Comparison of ENCODE assay signal across 19 cellular contexts in the genomic region with DNA sequence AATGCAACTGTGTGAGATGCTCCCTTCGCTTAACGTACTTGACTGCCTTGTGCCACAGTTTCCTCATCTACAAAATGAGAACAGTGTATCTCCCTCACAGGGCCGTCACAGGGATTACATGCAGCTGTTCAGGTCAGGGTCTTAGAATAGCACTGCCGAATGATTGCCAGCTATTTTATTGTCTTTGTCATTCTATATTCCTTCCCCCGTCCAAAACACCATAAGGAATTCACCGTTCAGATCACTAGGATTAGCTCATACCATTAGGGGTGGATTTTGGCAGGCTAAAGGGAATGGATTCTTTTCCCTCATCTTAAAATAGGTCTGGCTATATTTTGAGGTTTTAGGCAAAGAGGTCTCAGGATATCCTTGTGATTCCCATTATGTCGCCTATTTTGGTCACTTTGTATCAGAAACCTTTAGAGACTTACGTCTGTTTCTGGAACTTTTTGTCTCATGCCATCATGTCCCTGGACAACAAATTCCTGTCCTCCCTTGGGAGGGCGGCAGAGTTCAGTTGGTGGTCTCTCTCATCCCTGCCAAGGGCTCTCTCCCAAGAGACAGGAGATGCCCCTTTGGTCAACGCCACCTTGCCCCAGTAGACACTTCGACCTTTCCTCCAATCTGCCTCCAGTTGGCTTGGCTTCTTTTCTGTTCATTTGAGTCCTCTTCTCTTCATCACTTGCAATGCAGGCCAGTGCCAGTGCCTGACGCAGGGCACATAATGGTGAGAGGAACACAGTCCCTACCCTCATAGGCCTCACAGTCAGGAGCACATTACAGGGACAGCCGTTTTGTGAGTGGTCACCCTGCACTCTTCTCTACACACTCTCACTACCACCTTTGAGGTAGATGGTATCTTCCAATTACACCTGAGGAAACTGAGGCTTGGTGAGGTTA.
A peak's percentile ranks its signal among the peaks of the same experiment; 100 is the strongest.
DNase-seq lines count a peak whose midpoint lies in the region; ATAC-seq, FAIRE-seq and TF ChIP-seq lines count a peak whose summit lies in the region.
"Had no signal": no experiment of that assay in that cellular context is flagged by ENCODE, and none has a peak within 500 bp of the region (broad histone marks: within the 10 kb centered on the region; RNA-seq: fewer than 3 reads in every experiment).

No MANE protein-coding gene starts in this region.

- H3K9me3 ChIP-seq in Loucy (ENCODE audit: insufficient read depth, low read depth, low read length) (no peaks in the 10 kb centered on the region), right atrium auricular region (no peaks in the 10 kb centered on the region), small intestine (ENCODE audit: control insufficient read depth, low read depth) (no peaks in the 10 kb centered on the region)
- H3K9me3 ChIP-seq: stomach had no signal

- H4K20me1 ChIP-seq in Loucy (ENCODE audit: insufficient read depth, low read length, poor library complexity, severe bottlenecking): no peaks in the 10 kb centered on the region

- H3K27ac Mint-ChIP-seq in activated B cell treated with CpG ODN at 0.5 μM for 24 hours: peak overlapping the region; percentile 59
- H3K27ac Mint-ChIP-seq: activated CD4-positive, alpha-beta T cell treated with anti-CD3 and anti-CD28 coated beads, Interleukin-2, amount 10 ng/mL, durations not matched to agents 24 days and 14 days; GM23338; memory B cell; neural progenitor cell had no signal

- H3K79me2 ChIP-seq in Loucy (ENCODE audit: insufficient read depth, low read length): no peaks in the 10 kb centered on the region

- H3K4me1 ChIP-seq in Loucy (ENCODE audit: insufficient read depth, low read length, poor library complexity, severe bottlenecking): peaks cover 36% of the 10 kb centered on the region
- H3K4me1 ChIP-seq in right atrium auricular region: no peaks in the 10 kb centered on the region
- peaks cover 0 to 4% of the 10 kb centered on the region in 2 donors for H3K4me1 ChIP-seq in small intestine (ENCODE audit: control insufficient read depth in 2 of 2, insufficient read depth in 1 of 2, low read depth in 1 of 2, low read length in 1 of 2)
- H3K4me1 ChIP-seq: neural progenitor cell had no signal

- no peak overlapping the region for H3K4me2 ChIP-seq in Loucy (ENCODE audit: low read depth, low read length, poor library complexity, severe bottlenecking)
- H3K4me2 ChIP-seq: GM23338, neural progenitor cell had no signal

- H3K27ac ChIP-seq in right atrium auricular region: peak overlapping the region; percentile 29 to 55
- H3K27ac ChIP-seq in small intestine (ENCODE audit: low read depth in 1 of 2, low read length in 1 of 2): peak overlapping the region in 1 of 2 donors; percentile 1
- H3K27ac ChIP-seq: neural progenitor cell, SK-N-MC had no signal

- peak; percentile 13; the same call in 1 of the 2 replicates for TF ChIP-seq CTCF in Loucy (conservative IDR thresholded peaks at IDR 0.05; ENCODE audit: low read length)
- TF ChIP-seq CTCF in activated B cell treated with CpG ODN at 0.5 μM for 24 hours (IDR thresholded peaks at IDR 0.05): no peak
- TF ChIP-seq CTCF in right atrium auricular region (IDR thresholded peaks at IDR 0.05): no peak

- no peak for FAIRE-seq in small intestine (lab: Jason Lieb, UNC)

- no peaks in the 10 kb centered on the region for H3K9me2 ChIP-seq in Loucy (replicated peaks; ENCODE audit: low read depth, low read length)

- no peak overlapping the region for H3K4me3 Mint-ChIP-seq in activated B cell treated with CpG ODN at 0.5 μM for 24 hours
- H3K4me3 Mint-ChIP-seq: activated CD4-positive, alpha-beta T cell treated with anti-CD3 and anti-CD28 coated beads, Interleukin-2, amount 10 ng/mL, durations not matched to agents 24 days and 14 days; GM23338; memory B cell; neural progenitor cell had no signal

- ATAC-seq in activated B cell treated with CpG ODN at 0.5 μM for 24 hours (ENCODE audit: low read depth): no peak
- ATAC-seq in left lobe of liver: no peak
- ATAC-seq in HG03520 (IDR thresholded peaks at IDR 0.05; ENCODE audit: unreplicated experiment): no peak
- ATAC-seq: GM23338 had no signal

- no peak overlapping the region for H3K4me3 ChIP-seq in Loucy (ENCODE audit: low read length, poor library complexity, severe bottlenecking)
- H3K4me3 ChIP-seq in right atrium auricular region: no peak overlapping the region
- H3K4me3 ChIP-seq in skeletal muscle cell (ENCODE audit: low read depth, low read length): no peak overlapping the region
- H3K4me3 ChIP-seq in small intestine (ENCODE audit: low read depth in 1 of 2, low read length in 2 of 2): no peak overlapping the region
- H3K4me3 ChIP-seq: GM23338, neural progenitor cell, SK-N-MC, stomach had no signal

- WGBS in small intestine, 3 donors: 84 to 94% (median 94%) methylated on average over 13 of the region's 13 CpGs

- CTCF ChIA-PET in activated B cell treated with CpG ODN at 0.5 μM for 24 hours (lab: Charles Lee): interaction anchor here (1.5 kb wide), 1 partner anchor 96 kb away, joined by 4 read pairs; no protein-coding TSS in a partner anchor

- POLR2A ChIA-PET in activated B cell treated with CpG ODN at 0.5 μM for 24 hours (lab: Charles Lee): no interaction called here

- peaks cover 92% of the 10 kb centered on the region for H3K36me3 Mint-ChIP-seq in activated B cell treated with CpG ODN at 0.5 μM for 24 hours (ENCODE audit: low read depth)

- no peaks in the 10 kb centered on the region for H3K27me3 Mint-ChIP-seq in activated B cell treated with CpG ODN at 0.5 μM for 24 hours
- H3K27me3 Mint-ChIP-seq: activated CD4-positive, alpha-beta T cell treated with anti-CD3 and anti-CD28 coated beads, Interleukin-2, amount 10 ng/mL, durations not matched to agents 24 days and 14 days; memory B cell had no signal

- no peaks in the 10 kb centered on the region for H3F3A ChIP-seq in Loucy (ENCODE audit: low read depth)

- H3K27me3 ChIP-seq in Loucy (ENCODE audit: insufficient read depth, low read length, poor library complexity, severe bottlenecking) (no peaks in the 10 kb centered on the region), right atrium auricular region (no peaks in the 10 kb centered on the region), small intestine (ENCODE audit: control insufficient read depth in 2 of 2, insufficient read depth in 2 of 2, low read length in 2 of 2) (no peaks in the 10 kb centered on the region)
- H3K27me3 ChIP-seq: neural progenitor cell, stomach had no signal

- no peak for DNase-seq in activated B cell treated with CpG ODN at 0.5 μM for 24 hours
- no peak for DNase-seq in right atrium auricular region (ENCODE audit: low spot score)
- peak; percentile 60 for DNase-seq in skeletal muscle cell (ENCODE audit: low read depth)
- DNase-seq in left lobe of liver (ENCODE audit: low spot score): no peak
- DNase-seq in small intestine: no peak
- no peak for DNase-seq in iPS-NIHi7 (ENCODE audit: extremely low spot score)
- DNase-seq: activated CD4-positive, alpha-beta T cell treated with anti-CD3 and anti-CD28 coated beads, Interleukin-2, amount 10 ng/mL, durations not matched to agents 24 days and 14 days; activated naive CD4-positive, alpha-beta T cell treated with anti-CD3 and anti-CD28 coated beads, Interleukin-2, amount 50 U/mL, for 16 hours; activated T-cell treated with anti-CD3 and anti-CD28 coated beads for 4 hours; NCI-H1417 treated with DMSO at 0.1 percent for 48 hours; NCI-H748 treated with DMSO at 0.1 percent for 48 hours; right cardiac atrium; stomach had no signal

- H3K9me3 Mint-ChIP-seq in activated B cell treated with CpG ODN at 0.5 μM for 24 hours: no peaks in the 10 kb centered on the region
- H3K9me3 Mint-ChIP-seq: GM23338, memory B cell, neural progenitor cell had no signal

- H2AFZ ChIP-seq in Loucy (ENCODE audit: low read length): no peak overlapping the region
- H2AFZ ChIP-seq: GM23338, neural progenitor cell had no signal

- intact Hi-C loops in activated B cell treated with CpG ODN at 0.5 μM for 24 hours (cut with micrococcal nuclease): loop anchor here (2.0 kb wide), 1 partner anchor 13 kb away; no protein-coding TSS in a partner anchor

- no peak overlapping the region for H3K9ac ChIP-seq in Loucy (ENCODE audit: low read depth, low read length, poor library complexity, severe bottlenecking)
- H3K9ac ChIP-seq: neural progenitor cell had no signal

- no peaks in the 10 kb centered on the region for H3K4me1 Mint-ChIP-seq in activated B cell treated with CpG ODN at 0.5 μM for 24 hours
- H3K4me1 Mint-ChIP-seq: GM23338, memory B cell, neural progenitor cell had no signal

- H3K36me3 ChIP-seq in Loucy (ENCODE audit: insufficient read depth, low read length) (peaks cover 7% of the 10 kb centered on the region; the same call in 1 of the 2 replicates), right atrium auricular region (peaks cover 22% of the 10 kb centered on the region), small intestine (ENCODE audit: control insufficient read depth in 2 of 2, insufficient read depth in 2 of 2, low read length in 2 of 2) (peaks cover 0 to 3% of the 10 kb centered on the region in 2 donors)
- H3K36me3 ChIP-seq: neural progenitor cell had no signal
